ENCODE assay signal across 1 cellular context in genomic region chr11:65429724-65430405, GRCh38.
TF ChIP-seq lines count a peak whose summit lies in the region.

No MANE protein-coding gene starts in this region.

TF ChIP-seq in HEK293, 187 proteins besides CTCF, POLR2A, EP300 and RAD21 (continued from another document and continues in another):
- TF ChIP-seq ELK4 (IDR thresholded peaks at IDR 0.05; ENCODE audit: borderline replicate concordance, low read depth, low read length) (no peak), ZBTB11 (tag by site-specific recombination; conservative IDR thresholded peaks at IDR 0.05; ENCODE audit: low read depth) (no peak), ZBTB49 (tag by site-specific recombination; IDR thresholded peaks at IDR 0.05; ENCODE audit: low read depth) (no peak), HOXC10 (CRISPR knock-in tag; IDR thresholded peaks at IDR 0.05) (no peak), ZNF404 (tag by site-specific recombination; IDR thresholded peaks at IDR 0.05) (no peak), RBAK (tag by site-specific recombination; IDR thresholded peaks at IDR 0.05) (no peak), ZNF596 (tag by site-specific recombination; IDR thresholded peaks at IDR 0.05) (no peak), ZNF37A (tag by site-specific recombination; IDR thresholded peaks at IDR 0.05) (no peak), WT1 (tag by site-specific recombination; IDR thresholded peaks at IDR 0.05) (no peak), ZNF394 (tag by site-specific recombination; IDR thresholded peaks at IDR 0.05; ENCODE audit: borderline replicate concordance) (peak; percentile 78; the same call in 1 of the 2 replicates), ZBTB48 (tag by site-specific recombination; IDR thresholded peaks at IDR 0.05) (peak; percentile 65), ZNF146 (tag by site-specific recombination; IDR thresholded peaks at IDR 0.05) (no peak), ZNF155 (tag by site-specific recombination; IDR thresholded peaks at IDR 0.05) (no peak), AEBP2 (tag by site-specific recombination; IDR thresholded peaks at IDR 0.05; ENCODE audit: borderline replicate concordance) (no peak), ZNF280C (tag by site-specific recombination; IDR thresholded peaks at IDR 0.05) (no peak), ZNF416 (tag by site-specific recombination; IDR thresholded peaks at IDR 0.05) (no peak), ZNF362 (tag by site-specific recombination; IDR thresholded peaks at IDR 0.05) (no peak), GLI2 (tag by site-specific recombination; IDR thresholded peaks at IDR 0.05; ENCODE audit: borderline replicate concordance, low read depth) (no peak), ZNF529 (tag by site-specific recombination; IDR thresholded peaks at IDR 0.05; ENCODE audit: insufficient replicate concordance) (no peak), ZFHX2 (tag by site-specific recombination; conservative IDR thresholded peaks at IDR 0.05) (no peak), ZNF488 (tag by site-specific recombination; IDR thresholded peaks at IDR 0.05) (no peak), KLF9 (tag by site-specific recombination; IDR thresholded peaks at IDR 0.05; ENCODE audit: low read depth) (no peak), ZSCAN4 (tag by site-specific recombination; IDR thresholded peaks at IDR 0.05) (no peak), ZNF518A (tag by site-specific recombination; conservative IDR thresholded peaks at IDR 0.05; ENCODE audit: low read depth) (no peak), PATZ1 (tag by site-specific recombination; IDR thresholded peaks at IDR 0.05) (peak; percentile 20; the same call in 1 of the 2 replicates), ZNF366 (tag by site-specific recombination; conservative IDR thresholded peaks at IDR 0.05) (peak; percentile 42; the same call in 1 of the 2 replicates), ZBTB44 (tag by site-specific recombination; IDR thresholded peaks at IDR 0.05) (no peak), ZNF514 (tag by site-specific recombination; IDR thresholded peaks at IDR 0.05) (no peak), ZNF768 (tag by site-specific recombination; IDR thresholded peaks at IDR 0.05) (no peak), ZIC2 (tag by site-specific recombination; IDR thresholded peaks at IDR 0.05) (no peak), ZFP37 (tag by site-specific recombination; IDR thresholded peaks at IDR 0.05) (no peak)
